Comparison of ENCODE assay signal across 1 cellular context in the genomic region with DNA sequence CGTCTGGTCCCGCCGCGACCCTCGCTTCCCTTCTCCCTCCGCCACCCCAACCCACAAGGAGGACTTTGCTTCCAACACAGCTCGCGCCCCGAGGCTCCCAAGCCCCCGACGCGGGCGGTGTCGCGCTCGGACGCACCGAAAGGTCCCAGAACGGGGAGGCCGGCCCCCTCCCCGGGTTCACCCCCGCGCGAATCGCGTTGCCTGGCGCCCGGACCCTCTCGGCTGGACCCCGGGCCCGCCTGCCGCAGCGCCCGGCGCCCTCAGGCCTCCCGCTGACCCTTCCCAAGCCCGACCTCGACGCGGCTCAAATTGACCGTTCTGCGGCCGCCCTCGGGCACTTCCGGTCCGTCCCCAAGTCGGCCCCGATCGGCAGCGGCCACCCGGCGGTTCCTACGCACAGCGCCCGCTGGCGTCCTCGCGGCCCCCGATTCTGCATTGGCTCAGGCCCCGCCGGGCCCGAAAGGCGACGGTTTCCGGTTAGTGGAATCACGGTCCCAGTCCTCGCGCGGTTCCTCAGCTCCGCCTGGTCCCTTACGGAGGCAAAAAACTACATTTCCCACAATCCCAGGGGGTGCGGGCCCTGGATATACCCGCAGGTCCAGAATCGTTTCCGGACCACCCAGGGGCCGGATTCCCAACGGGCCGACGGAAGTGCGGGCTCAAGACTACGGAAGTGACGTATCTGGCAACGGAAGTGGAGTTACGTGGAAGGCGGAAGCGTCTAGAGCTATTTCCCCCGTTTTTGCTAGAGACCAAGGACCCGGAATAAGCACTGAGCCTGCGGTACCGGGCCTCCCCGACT.
TF ChIP-seq lines count a peak whose summit lies in the region.

AURKAIP1 (minus strand) TSS at position 347 of the 802 bp plus-strand sequence. CDS start 451 bp downstream, outside the sequence.

TF ChIP-seq in HepG2, 621 proteins besides CTCF, POLR2A, EP300 and RAD21 (continued from another document and continues in another):
- TF ChIP-seq HOXA7 (CRISPR knock-in tag; IDR thresholded peaks at IDR 0.05) (no peak), ZNF614 (CRISPR knock-in tag; IDR thresholded peaks at IDR 0.05; ENCODE audit: borderline replicate concordance) (peak; percentile 98), POLR2AphosphoS2 (IDR thresholded peaks at IDR 0.05; ENCODE audit: low read depth, low read length) (no peak), DR1 (CRISPR knock-in tag; IDR thresholded peaks at IDR 0.05) (peak; percentile 90), E2F2 (CRISPR knock-in tag; IDR thresholded peaks at IDR 0.05; ENCODE audit: borderline replicate concordance) (peak; percentile 35; the same call in 1 of the 2 replicates), SIX4 (CRISPR knock-in tag; IDR thresholded peaks at IDR 0.05) (peak; percentile 68), KDM4B (CRISPR knock-in tag; IDR thresholded peaks at IDR 0.05) (peak; percentile 70), NFKB2 (CRISPR knock-in tag; IDR thresholded peaks at IDR 0.05; ENCODE audit: borderline replicate concordance) (peak; percentile 95; the same call in 1 of the 2 replicates), ZNF644 (CRISPR knock-in tag; IDR thresholded peaks at IDR 0.05; ENCODE audit: low read depth) (no peak), THAP8 (CRISPR knock-in tag; IDR thresholded peaks at IDR 0.05; ENCODE audit: borderline replicate concordance) (peak; percentile 69; the same call in 1 of the 2 replicates), ZNF407 (CRISPR knock-in tag; IDR thresholded peaks at IDR 0.05; ENCODE audit: not compliant biosample characterization) (peak; percentile 84), HOXA3 (CRISPR knock-in tag; IDR thresholded peaks at IDR 0.05) (peak; percentile 91), CREBL2 (CRISPR knock-in tag; IDR thresholded peaks at IDR 0.05; ENCODE audit: borderline replicate concordance) (no peak), CREB1 (IDR thresholded peaks at IDR 0.05) (peak; percentile 96), CREB1 (CRISPR knock-in tag; IDR thresholded peaks at IDR 0.05) (peak; percentile 98), TERF1 (CRISPR knock-in tag; IDR thresholded peaks at IDR 0.05) (no peak), ZSCAN5A (CRISPR knock-in tag; IDR thresholded peaks at IDR 0.05; ENCODE audit: borderline replicate concordance) (peak; percentile 44; the same call in 1 of the 2 replicates), HNF1B (CRISPR knock-in tag; IDR thresholded peaks at IDR 0.05) (peak; percentile 94), ATM (IDR thresholded peaks at IDR 0.05; ENCODE audit: borderline replicate concordance) (no peak), ZNF256 (CRISPR knock-in tag; conservative IDR thresholded peaks at IDR 0.05) (no peak), PAWR (CRISPR knock-in tag; IDR thresholded peaks at IDR 0.05; ENCODE audit: borderline replicate concordance) (peak; percentile 81; the same call in 1 of the 2 replicates)
- TF ChIP-seq, protein P1, sequence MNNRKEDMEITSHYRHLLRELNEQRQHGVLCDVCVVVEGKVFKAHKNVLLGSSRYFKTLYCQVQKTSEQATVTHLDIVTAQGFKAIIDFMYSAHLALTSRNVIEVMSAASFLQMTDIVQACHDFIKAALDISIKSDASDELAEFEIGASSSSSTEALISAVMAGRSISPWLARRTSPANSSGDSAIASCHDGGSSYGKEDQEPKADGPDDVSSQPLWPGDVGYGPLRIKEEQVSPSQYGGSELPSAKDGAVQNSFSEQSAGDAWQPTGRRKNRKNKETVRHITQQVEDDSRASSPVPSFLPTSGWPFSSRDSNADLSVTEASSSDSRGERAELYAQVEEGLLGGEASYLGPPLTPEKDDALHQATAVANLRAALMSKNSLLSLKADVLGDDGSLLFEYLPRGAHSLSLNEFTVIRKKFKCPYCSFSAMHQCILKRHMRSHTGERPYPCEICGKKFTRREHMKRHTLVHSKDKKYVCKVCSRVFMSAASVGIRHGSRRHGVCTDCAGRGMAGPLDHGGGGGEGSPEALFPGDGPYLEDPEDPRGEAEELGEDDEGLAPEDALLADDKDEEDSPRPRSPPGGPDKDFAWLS (CRISPR knock-in tag; IDR thresholded peaks at IDR 0.05; ENCODE audit: borderline replicate concordance): no peak
- TF ChIP-seq, protein P2, sequence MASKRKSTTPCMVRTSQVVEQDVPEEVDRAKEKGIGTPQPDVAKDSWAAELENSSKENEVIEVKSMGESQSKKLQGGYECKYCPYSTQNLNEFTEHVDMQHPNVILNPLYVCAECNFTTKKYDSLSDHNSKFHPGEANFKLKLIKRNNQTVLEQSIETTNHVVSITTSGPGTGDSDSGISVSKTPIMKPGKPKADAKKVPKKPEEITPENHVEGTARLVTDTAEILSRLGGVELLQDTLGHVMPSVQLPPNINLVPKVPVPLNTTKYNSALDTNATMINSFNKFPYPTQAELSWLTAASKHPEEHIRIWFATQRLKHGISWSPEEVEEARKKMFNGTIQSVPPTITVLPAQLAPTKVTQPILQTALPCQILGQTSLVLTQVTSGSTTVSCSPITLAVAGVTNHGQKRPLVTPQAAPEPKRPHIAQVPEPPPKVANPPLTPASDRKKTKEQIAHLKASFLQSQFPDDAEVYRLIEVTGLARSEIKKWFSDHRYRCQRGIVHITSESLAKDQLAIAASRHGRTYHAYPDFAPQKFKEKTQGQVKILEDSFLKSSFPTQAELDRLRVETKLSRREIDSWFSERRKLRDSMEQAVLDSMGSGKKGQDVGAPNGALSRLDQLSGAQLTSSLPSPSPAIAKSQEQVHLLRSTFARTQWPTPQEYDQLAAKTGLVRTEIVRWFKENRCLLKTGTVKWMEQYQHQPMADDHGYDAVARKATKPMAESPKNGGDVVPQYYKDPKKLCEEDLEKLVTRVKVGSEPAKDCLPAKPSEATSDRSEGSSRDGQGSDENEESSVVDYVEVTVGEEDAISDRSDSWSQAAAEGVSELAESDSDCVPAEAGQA (IDR thresholded peaks at IDR 0.05; ENCODE audit: low read depth): peak; percentile 89
- TF ChIP-seq, protein P2 (CRISPR knock-in tag; IDR thresholded peaks at IDR 0.05; ENCODE audit: borderline replicate concordance): no peak; the same call in none of the 2 replicates
